ENCODE assay signal across 8 cellular contexts in genomic region chr14:24430143-24430681, GRCh38. TPM values are rescaled to one million over a fixed set of nuclear protein-coding genes. Genes with fewer than 3 reads are reported as not detected.
A peak's percentile ranks its signal among the peaks of the same experiment; 100 is the strongest.
DNase-seq lines count a peak whose midpoint lies in the region; ATAC-seq lines count a peak whose summit lies in the region.

No MANE protein-coding gene starts in this region.

- intact Hi-C loops in left ventricle myocardium superior (cut with micrococcal nuclease), result no loop called here

- peak; percentile 53 for ATAC-seq in HG03196 (IDR thresholded peaks at IDR 0.05; ENCODE audit: unreplicated experiment)
- peak; percentile 86 for ATAC-seq in left ventricle myocardium superior

- DNase-seq in CMK (ENCODE audit: low read depth) (peak; percentile 62), GM19238 (ENCODE audit: insufficient read length, low spot score) (peak; percentile 80), RPMI7951 (ENCODE audit: low read depth) (peak; percentile 75), amniotic stem cell (lab: John Stamatoyannopoulos, UW) (peak; percentile 44), left ventricle myocardium superior (peak; percentile 91), putamen (ENCODE audit: low spot score) (peak; percentile 53), OCI-M2 (lab: John Stamatoyannopoulos, UW; ENCODE audit: unreplicated experiment) (no peak)

RNA-seq across cellular contexts. Expression of gene KHNYN, which starts 0.5 kb away (rescaled TPM):
- total RNA-seq in RPMI7951 (2014; rRNA removed; shearing (Covaris generic)), result 18.4 and 23.1 TPM in 2 replicates
- 25.1 TPM for total RNA-seq in left ventricle myocardium superior

RNA-seq across cellular contexts. Expression of gene CBLN3, which starts 0.7 kb away (rescaled TPM):
- total RNA-seq in RPMI7951 (2014; rRNA removed; shearing (Covaris generic)), result 0.72 and 1.3 TPM in 2 replicates
- 2.3 TPM for total RNA-seq in left ventricle myocardium superior

RNA-seq across cellular contexts. Expression of gene SDR39U1, which starts 12.4 kb away (rescaled TPM):
- total RNA-seq in RPMI7951 (2014; rRNA removed; shearing (Covaris generic)), result 12.1 and 17.1 TPM in 2 replicates
- 86.8 TPM for total RNA-seq in left ventricle myocardium superior

RNA-seq across cellular contexts. Expression of gene NYNRIN, which starts 31.4 kb away (rescaled TPM):
- total RNA-seq in RPMI7951 (2014; rRNA removed; shearing (Covaris generic)), result 0.36 and 0.39 TPM in 2 replicates
- total RNA-seq in left ventricle myocardium superior, result 7.3 TPM
